Comparison of ENCODE assay signal across 26 cellular contexts in genomic region chr9:124021385-124021769, GRCh38. TPM values are rescaled to one million over a fixed set of nuclear protein-coding genes. Genes with fewer than 3 reads are reported as not detected.
"Had no signal": no experiment of that assay in that cellular context is flagged by ENCODE, and none has a peak within 500 bp of the region (broad histone marks: within the 10 kb centered on the region; RNA-seq: fewer than 3 reads in every experiment).

No MANE protein-coding gene starts in this region.

- H3K9me3 ChIP-seq: ascending aorta, gastroesophageal sphincter, left lung, right atrium auricular region, transverse colon, vagina had no signal

- H3K27ac Mint-ChIP-seq: activated CD8-positive, alpha-beta memory T cell treated with anti-CD3 and anti-CD28 coated beads, Interleukin-2, amount 10 ng/mL, durations not matched to agents 7 days and 5 days; endodermal cell; nephron progenitor cell; progenitor cell of endocrine pancreas had no signal

- ATAC-seq: activated CD8-positive, alpha-beta memory T cell treated with anti-CD3 and anti-CD28 coated beads, Interleukin-2, amount 10 ng/mL, durations not matched to agents 7 days and 5 days; activated T-cell treated with anti-CD3 and anti-CD28 coated beads, Interleukin-2, amount 50 U/mL, for 4 hours; gastroesophageal sphincter; left lung; stimulated activated naive CD8-positive, alpha-beta T cell treated with anti-CD3 and anti-CD28 coated beads, Interleukin-15, Interleukin-2, amounts not matched to agents 100 U/mL and 50 U/mL, for 24 hours had no signal

- FAIRE-seq: kidney had no signal

- H3K36me3 ChIP-seq: ascending aorta, cardiac muscle cell, gastroesophageal sphincter, left lung, right atrium auricular region, transverse colon, vagina had no signal

- H3K4me3 Mint-ChIP-seq: activated CD8-positive, alpha-beta memory T cell treated with anti-CD3 and anti-CD28 coated beads, Interleukin-2, amount 10 ng/mL, durations not matched to agents 7 days and 5 days; activated T-cell treated with anti-CD3 and anti-CD28 coated beads, Interleukin-2, amount 50 U/mL, for 4 hours; endodermal cell; nephron progenitor cell had no signal

- H3K4me2 ChIP-seq: hepatocyte had no signal

- H3K4me3 ChIP-seq: ascending aorta, cardiac muscle cell, gastroesophageal sphincter, hepatocyte, left lung, right atrium auricular region, skin epidermis, transverse colon, vagina had no signal

- H3K9me3 Mint-ChIP-seq: activated T-cell treated with anti-CD3 and anti-CD28 coated beads, Interleukin-2, amount 50 U/mL, for 4 hours; endodermal cell; nephron progenitor cell had no signal

- H3K27ac ChIP-seq: ascending aorta, cardiac muscle cell, gastroesophageal sphincter, hepatocyte, left lung, right atrium auricular region, skin epidermis, transverse colon, vagina had no signal

- H3K79me2 ChIP-seq: hepatocyte had no signal

- H2AFZ ChIP-seq: hepatocyte had no signal

- DNase-seq: activated CD4-positive, alpha-beta T cell treated with anti-CD3 and anti-CD28 coated beads, Interleukin-2, amount 50 U/mL, for 4 hours; activated CD4-positive, CD25-positive, alpha-beta regulatory T cell treated with anti-CD3 and anti-CD28 coated beads, Interleukin-2, amount 50 U/mL, for 72 hours; activated CD8-positive, alpha-beta memory T cell treated with anti-CD3 and anti-CD28 coated beads, Interleukin-2, amount 10 ng/mL, durations not matched to agents 7 days and 5 days; activated gamma-delta T cell treated with Interleukin-2 at 50 U/mL for 16 hours; activated T-cell treated with anti-CD3 and anti-CD28 coated beads, Interleukin-2, amount 50 U/mL, for 4 hours; kidney; left lung; stimulated activated CD4-positive, alpha-beta T cell treated with anti-CD3 and anti-CD28 coated beads, Interleukin-15, amount 100 ng/mL, for 24 hours; stimulated activated CD4-positive, alpha-beta T cell treated with anti-CD3 and anti-CD28 coated beads, Interleukin-4, amount 100 ng/mL, for 4 hours; stimulated activated CD8-positive, alpha-beta memory T cell treated with anti-CD3 and anti-CD28 coated beads, Interleukin-4, amount 100 ng/mL, for 48 hours; stimulated activated naive CD8-positive, alpha-beta T cell treated with anti-CD3 and anti-CD28 coated beads, Interleukin-15, Interleukin-2, amounts not matched to agents 100 U/mL and 50 U/mL, for 24 hours; T1000; transverse colon had no signal

RNA-seq across cellular contexts. Expression of gene LHX2, which starts 9.8 kb away (rescaled TPM):
- total RNA-seq: activated CD8-positive, alpha-beta memory T cell treated with anti-CD3 and anti-CD28 coated beads, Interleukin-2, amount 10 ng/mL, durations not matched to agents 7 days and 5 days; ascending aorta; dermis microvascular lymphatic vessel endothelial cell; gastroesophageal sphincter; hepatocyte; kidney; left lung; omental fat pad; progenitor cell of endocrine pancreas; transverse colon; vagina had no signal
- polyA plus RNA-seq: esophagus, hepatocyte had no signal
